Comparison of ENCODE assay signal across 8 cellular contexts in the genomic region with DNA sequence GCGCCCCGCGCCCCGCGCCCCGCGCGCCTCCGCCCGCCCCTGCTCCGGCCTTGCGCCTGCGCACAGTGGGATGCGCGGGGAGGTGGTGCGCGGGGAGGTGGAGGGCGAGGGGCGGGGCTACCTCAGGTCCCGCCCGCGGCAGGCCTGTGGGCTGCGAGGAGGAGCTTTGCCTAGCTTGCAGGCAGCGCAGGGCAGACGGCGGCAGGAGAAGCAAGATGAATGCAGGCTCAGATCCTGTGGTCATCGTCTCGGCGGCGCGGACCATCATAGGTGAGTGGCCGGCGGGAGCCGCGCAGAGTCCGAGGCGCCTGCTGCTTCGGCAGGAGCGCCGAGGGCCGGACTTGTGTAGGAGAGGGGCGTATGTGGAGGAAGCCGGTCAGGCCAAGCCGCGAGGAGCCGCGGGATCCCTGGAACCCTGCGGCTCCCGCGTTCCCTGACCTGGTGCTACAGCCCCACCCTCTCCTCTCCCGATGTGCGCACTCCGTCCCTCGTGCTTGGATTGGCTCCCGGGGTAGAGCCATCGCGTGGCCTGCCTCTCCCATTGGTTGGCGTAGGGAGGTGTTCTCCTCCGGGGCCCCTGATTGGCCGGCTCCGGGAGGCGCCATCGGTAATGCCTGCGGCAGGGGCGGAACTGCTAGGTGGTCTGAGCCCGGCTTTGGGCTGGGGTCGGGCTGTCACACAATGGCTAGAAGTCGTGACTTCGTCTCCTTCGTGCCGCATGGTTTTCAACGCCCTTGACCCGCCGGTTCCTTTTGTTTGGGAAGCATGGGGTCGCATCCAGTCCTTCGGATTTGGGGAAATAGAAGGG. TPM values are rescaled to one million over a fixed set of nuclear protein-coding genes. Genes with fewer than 3 reads are reported as not detected.
DNase-seq lines count a peak whose midpoint lies in the region; ATAC-seq and TF ChIP-seq lines count a peak whose summit lies in the region.

A gene (plus strand): TSS at position 173 of the 808 bp plus-strand sequence. CDS start 43 bp downstream, at position 216.

- peak within 1 kb of the TSS; percentile 87 for H3K27ac ChIP-seq in epithelial cell of prostate

- peak; percentile 92 for ATAC-seq in GM21737 (IDR thresholded peaks at IDR 0.05; ENCODE audit: unreplicated experiment)

- DNase-seq in DMS79 (lab: John Stamatoyannopoulos, UW) (peak; percentile 94), KG1 (lab: John Stamatoyannopoulos, UW) (peak; percentile 80), epithelial cell of prostate (ENCODE audit: low read depth, low spot score) (peak; percentile 74), mucosa of gallbladder (ENCODE audit: low spot score) (peak; percentile 96)
- DNase-seq in activated T-cell treated with anti-CD3 and anti-CD28 coated beads, Interleukin-2, amount 50 U/mL, for 1 hour = peak; percentile 89
- peak; percentile 87 for DNase-seq in stimulated activated CD8-positive, alpha-beta memory T cell treated with anti-CD3 and anti-CD28 coated beads, Interleukin-4, amount 100 ng/mL, for 24 hours (ENCODE audit: low read depth)

TF ChIP-seq in PFSK-1, 5 proteins besides CTCF, POLR2A, EP300 and RAD21:
- TF ChIP-seq, protein P1, sequence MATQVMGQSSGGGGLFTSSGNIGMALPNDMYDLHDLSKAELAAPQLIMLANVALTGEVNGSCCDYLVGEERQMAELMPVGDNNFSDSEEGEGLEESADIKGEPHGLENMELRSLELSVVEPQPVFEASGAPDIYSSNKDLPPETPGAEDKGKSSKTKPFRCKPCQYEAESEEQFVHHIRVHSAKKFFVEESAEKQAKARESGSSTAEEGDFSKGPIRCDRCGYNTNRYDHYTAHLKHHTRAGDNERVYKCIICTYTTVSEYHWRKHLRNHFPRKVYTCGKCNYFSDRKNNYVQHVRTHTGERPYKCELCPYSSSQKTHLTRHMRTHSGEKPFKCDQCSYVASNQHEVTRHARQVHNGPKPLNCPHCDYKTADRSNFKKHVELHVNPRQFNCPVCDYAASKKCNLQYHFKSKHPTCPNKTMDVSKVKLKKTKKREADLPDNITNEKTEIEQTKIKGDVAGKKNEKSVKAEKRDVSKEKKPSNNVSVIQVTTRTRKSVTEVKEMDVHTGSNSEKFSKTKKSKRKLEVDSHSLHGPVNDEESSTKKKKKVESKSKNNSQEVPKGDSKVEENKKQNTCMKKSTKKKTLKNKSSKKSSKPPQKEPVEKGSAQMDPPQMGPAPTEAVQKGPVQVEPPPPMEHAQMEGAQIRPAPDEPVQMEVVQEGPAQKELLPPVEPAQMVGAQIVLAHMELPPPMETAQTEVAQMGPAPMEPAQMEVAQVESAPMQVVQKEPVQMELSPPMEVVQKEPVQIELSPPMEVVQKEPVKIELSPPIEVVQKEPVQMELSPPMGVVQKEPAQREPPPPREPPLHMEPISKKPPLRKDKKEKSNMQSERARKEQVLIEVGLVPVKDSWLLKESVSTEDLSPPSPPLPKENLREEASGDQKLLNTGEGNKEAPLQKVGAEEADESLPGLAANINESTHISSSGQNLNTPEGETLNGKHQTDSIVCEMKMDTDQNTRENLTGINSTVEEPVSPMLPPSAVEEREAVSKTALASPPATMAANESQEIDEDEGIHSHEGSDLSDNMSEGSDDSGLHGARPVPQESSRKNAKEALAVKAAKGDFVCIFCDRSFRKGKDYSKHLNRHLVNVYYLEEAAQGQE (IDR thresholded peaks at IDR 0.05; ENCODE audit: insufficient read depth in 1 of 2, low read depth in 2 of 2, low read length in 2 of 2) = no peak
- peak; percentile 82; the same call in 1 of the 2 replicates for TF ChIP-seq SIN3A (IDR thresholded peaks at IDR 0.05; ENCODE audit: borderline replicate concordance, insufficient read depth, low read length)
- no peak for TF ChIP-seq TAF1 (IDR thresholded peaks at IDR 0.05; ENCODE audit: borderline replicate concordance, insufficient read depth, low read length)
- TF ChIP-seq FOXP2 (optimal IDR thresholded peaks at IDR 0.05; ENCODE audit: borderline replicate concordance, extremely low read depth, extremely low read length, insufficient read depth) = peak; percentile 54
- TF ChIP-seq POLR2AphosphoS5 (IDR thresholded peaks at IDR 0.05; ENCODE audit: low read depth, low read length) = peak; percentile 71

RNA-seq across cellular contexts. Expression of the gene that starts here (rescaled TPM):
- polyA plus RNA-seq in PFSK-1 (2012; ENCODE audit: insufficient read length, low read depth) = 15.8 TPM
- 69.3 TPM for total RNA-seq in mucosa of gallbladder

Comparison
In these comparisons a context has a peak if more than half of its experiments do, and no peak if none do; other contexts are left out.
1. Peak in every context shown above with its lines: DNase-seq, ATAC-seq and H3K27ac ChIP-seq.